In the genomic region with DNA sequence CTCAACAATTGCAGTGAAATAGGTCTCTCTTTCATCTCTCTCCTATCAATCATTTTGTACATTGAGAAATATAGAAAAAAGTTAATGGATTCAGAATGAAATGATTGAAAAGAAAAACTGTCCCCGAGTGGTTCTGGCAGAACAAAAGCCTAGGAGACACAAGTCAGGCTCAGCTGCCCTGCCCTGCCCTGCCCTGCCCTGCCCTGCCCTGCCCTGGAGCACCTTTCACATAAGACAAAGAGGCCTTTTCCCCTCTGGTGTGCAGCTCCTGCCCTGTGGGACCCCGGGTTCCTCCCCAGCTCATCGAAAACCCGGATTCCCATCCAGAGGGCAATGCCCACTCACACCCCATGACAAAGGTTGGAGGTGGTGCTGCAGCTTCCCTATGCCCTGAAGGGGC, we compare ENCODE assay signal across 29 cellular contexts.
"Had no signal": no experiment of that assay in that cellular context is flagged by ENCODE, and none has a peak within 500 bp of the region (broad histone marks: within the 10 kb centered on the region; RNA-seq: fewer than 3 reads in every experiment).

No MANE protein-coding gene starts in this region.

- H3K9me3 ChIP-seq: ascending aorta had no signal

- H3K27ac ChIP-seq: ascending aorta, cardiac muscle cell, VCaP had no signal

- H3K36me3 ChIP-seq: ascending aorta, cardiac muscle cell had no signal

- DNase-seq: activated B cell treated with CpG ODN at 0.5 μM for 24 hours; activated CD4-positive, alpha-beta memory T cell treated with anti-CD3 and anti-CD28 coated beads for 36 hours; activated CD4-positive, alpha-beta T cell treated with anti-CD3 and anti-CD28 coated beads for 4 hours; activated CD4-positive, alpha-beta T cell treated with anti-CD3 and anti-CD28 coated beads, Interleukin-2, amount 10 ng/mL, durations not matched to agents 24 days and 14 days; activated CD4-positive, alpha-beta T cell treated with anti-CD3 and anti-CD28 coated beads, Interleukin-2, amount 50 U/mL, for 1 hour; activated CD4-positive, alpha-beta T cell treated with anti-CD3 and anti-CD28 coated beads, Interleukin-2, amount 50 U/mL, for 4 hours; activated CD4-positive, CD25-positive, alpha-beta regulatory T cell treated with anti-CD3 and anti-CD28 coated beads, Interleukin-2, amount 50 U/mL, for 72 hours; activated CD8-positive, alpha-beta memory T cell treated with anti-CD3 and anti-CD28 coated beads, Interleukin-2, amount 50 U/mL, for 4 hours; activated CD8-positive, alpha-beta T cell treated with anti-CD3 and anti-CD28 coated beads for 36 hours; activated gamma-delta T cell; activated naive CD4-positive, alpha-beta T cell treated with anti-CD3 and anti-CD28 coated beads, Interleukin-2, amount 10 ng/mL, durations not matched to agents 7 days and 5 days; activated naive CD4-positive, alpha-beta T cell treated with Interleukin-2 at 50 U/mL for 16 hours; activated naive CD8-positive, alpha-beta T cell treated with anti-CD3 and anti-CD28 coated beads, Interleukin-2, amount 10 ng/mL, durations not matched to agents 7 days and 5 days; activated naive CD8-positive, alpha-beta T cell treated with anti-CD3 and anti-CD28 coated beads, Interleukin-2, amount 50 U/mL, for 24 hours; activated T-cell treated with anti-CD3 and anti-CD28 coated beads for 4 hours; activated T-cell treated with anti-CD3 and anti-CD28 coated beads, Interleukin-2, amount 50 U/mL, for 1 hour; activated T-cell treated with anti-CD3 and anti-CD28 coated beads, Interleukin-2, amount 50 U/mL, for 4 hours; activated T-cell treated with anti-CD3 and anti-CD28 coated beads, Interleukin-2, amount 50 U/mL, for 72 hours; amygdala; anterior cingulate cortex; caudate nucleus; SW 1271; T-helper 1 cell; T-helper 2 cell; T-helper 9 cell had no signal

- H3K4me3 ChIP-seq: ascending aorta, cardiac muscle cell had no signal

- H3K27me3 ChIP-seq: ascending aorta, cardiac muscle cell had no signal

- ATAC-seq: activated CD8-positive, alpha-beta T cell treated with anti-CD3 and anti-CD28 coated beads for 36 hours; activated T-cell treated with anti-CD3 and anti-CD28 coated beads, Interleukin-2, amount 50 U/mL, for 4 hours; activated T-cell treated with anti-CD3 and anti-CD28 coated beads, Interleukin-2, amount 50 U/mL, for 72 hours; activated T-helper 17 cell treated with anti-CD3 and anti-CD28 coated beads, Interleukin-2, amount 50 U/mL, for 72 hours had no signal
